In the genomic region with DNA sequence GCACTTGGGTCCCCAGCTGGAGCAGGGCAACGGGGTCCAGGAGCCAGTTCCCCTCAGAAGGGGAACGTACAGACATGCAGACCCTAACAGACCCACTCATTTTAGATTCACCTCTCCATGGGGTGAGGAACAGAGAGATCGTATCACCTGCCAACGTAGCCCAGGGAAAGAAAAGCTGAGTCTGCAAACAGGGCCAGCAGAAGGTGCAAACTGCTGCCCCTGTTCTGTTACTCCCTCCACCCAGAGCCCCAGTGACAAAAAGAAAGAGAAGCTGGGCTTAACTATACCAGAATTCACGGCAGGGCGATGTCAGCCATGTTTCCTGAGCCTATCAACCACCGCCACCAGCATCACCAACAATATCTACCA, we compare ENCODE assay signal across 8 cellular contexts. TPM values are rescaled to one million over a fixed set of nuclear protein-coding genes. Genes with fewer than 3 reads are reported as not detected.
DNase-seq lines count a peak whose midpoint lies in the region; ATAC-seq and TF ChIP-seq lines count a peak whose summit lies in the region.

No MANE protein-coding gene starts in this region.

- peaks cover 3% of the 10 kb centered on the region; the same call in 1 of the 2 replicates for H3K79me2 ChIP-seq in DOHH2 (ENCODE audit: control insufficient read depth, low read length)

- DNase-seq in T-helper 17 cell (no peak), fibroblast of mammary gland (ENCODE audit: low read depth) (no peak), retinal pigment epithelial cell (ENCODE audit: low read depth) (no peak), NOMO-1 treated with dmso at 0.1 percent for 144 hours (lab: John Stamatoyannopoulos, UW; ENCODE audit: unreplicated experiment) (no peak), GM03348 (ENCODE audit: low spot score) (no peak), foreskin melanocyte (no peak)
- DNase-seq in effector CD8-positive, alpha-beta T cell (lab: John Stamatoyannopoulos, UW): no peak

- no peak for TF ChIP-seq CTCF in DOHH2 (IDR thresholded peaks at IDR 0.05; ENCODE audit: low read depth, low read length, poor library complexity, severe bottlenecking)
- no peak for TF ChIP-seq CTCF in fibroblast of mammary gland (conservative IDR thresholded peaks at IDR 0.05; ENCODE audit: control insufficient read depth, insufficient read depth, low read depth, low read length)
- no peak for TF ChIP-seq CTCF in retinal pigment epithelial cell (conservative IDR thresholded peaks at IDR 0.05; ENCODE audit: low read depth, low read length)

- H3K4me3 Mint-ChIP-seq in T-helper 17 cell: peak overlapping the region; percentile 95

- peak overlapping the region; percentile 87 for H3K4me3 ChIP-seq in DOHH2 (ENCODE audit: low read length)
- H3K4me3 ChIP-seq in fibroblast of mammary gland (ENCODE audit: control insufficient read depth, low read depth, low read length): peak overlapping the region; percentile 67
- peak overlapping the region; percentile 70 for H3K4me3 ChIP-seq in retinal pigment epithelial cell (ENCODE audit: low read length)

- H3F3A ChIP-seq in DOHH2 (ENCODE audit: control insufficient read depth, insufficient read depth): no peaks in the 10 kb centered on the region

- peaks cover 8% of the 10 kb centered on the region for H3K27me3 ChIP-seq in DOHH2 (ENCODE audit: control insufficient read depth, low read length)

- no peaks in the 10 kb centered on the region for H3K36me3 ChIP-seq in DOHH2 (ENCODE audit: control insufficient read depth, low read length)

- H3K9me2 ChIP-seq in DOHH2 (replicated peaks; ENCODE audit: control insufficient read depth, low read length): no peaks in the 10 kb centered on the region

- H3K4me2 ChIP-seq in DOHH2 (ENCODE audit: low read length): peak overlapping the region; percentile 97

- ATAC-seq in T-helper 17 cell: no peak

- H3K27ac Mint-ChIP-seq in T-helper 17 cell: peak overlapping the region; percentile 94

- H3K4me1 Mint-ChIP-seq in T-helper 17 cell: peaks cover 34% of the 10 kb centered on the region

- peaks cover 21% of the 10 kb centered on the region for H3K4me1 ChIP-seq in DOHH2 (ENCODE audit: control insufficient read depth, low read length)

- H3K27ac ChIP-seq in DOHH2 (ENCODE audit: low read depth, low read length): no peak overlapping the region

- H3K36me3 Mint-ChIP-seq in T-helper 17 cell (ENCODE audit: low read depth): peaks cover 13% of the 10 kb centered on the region

- H3K9me3 ChIP-seq in DOHH2 (ENCODE audit: control insufficient read depth, insufficient read depth, low read length) (no peaks in the 10 kb centered on the region), T-helper 17 cell (ENCODE audit: control insufficient read depth, low read length, poor library complexity, severe bottlenecking) (no peaks in the 10 kb centered on the region)

- H4K20me1 ChIP-seq in DOHH2 (ENCODE audit: control insufficient read depth, insufficient read depth, low read depth, low read length): no peaks in the 10 kb centered on the region

- H3K27me3 Mint-ChIP-seq in T-helper 17 cell: peaks cover 20% of the 10 kb centered on the region

RNA-seq across cellular contexts. Expression of a gene that starts 0.8 kb away (rescaled TPM):
- 10 to 100 TPM; 12.8 to 13.7 TPM for total RNA-seq in T-helper 17 cell

RNA-seq across cellular contexts. Expression of a gene that starts 15.2 kb away (rescaled TPM):
- total RNA-seq in T-helper 17 cell: under 1 TPM; 0.16 to 0.72 TPM
